ENCODE assay signal across 1 cellular context in the genomic region with DNA sequence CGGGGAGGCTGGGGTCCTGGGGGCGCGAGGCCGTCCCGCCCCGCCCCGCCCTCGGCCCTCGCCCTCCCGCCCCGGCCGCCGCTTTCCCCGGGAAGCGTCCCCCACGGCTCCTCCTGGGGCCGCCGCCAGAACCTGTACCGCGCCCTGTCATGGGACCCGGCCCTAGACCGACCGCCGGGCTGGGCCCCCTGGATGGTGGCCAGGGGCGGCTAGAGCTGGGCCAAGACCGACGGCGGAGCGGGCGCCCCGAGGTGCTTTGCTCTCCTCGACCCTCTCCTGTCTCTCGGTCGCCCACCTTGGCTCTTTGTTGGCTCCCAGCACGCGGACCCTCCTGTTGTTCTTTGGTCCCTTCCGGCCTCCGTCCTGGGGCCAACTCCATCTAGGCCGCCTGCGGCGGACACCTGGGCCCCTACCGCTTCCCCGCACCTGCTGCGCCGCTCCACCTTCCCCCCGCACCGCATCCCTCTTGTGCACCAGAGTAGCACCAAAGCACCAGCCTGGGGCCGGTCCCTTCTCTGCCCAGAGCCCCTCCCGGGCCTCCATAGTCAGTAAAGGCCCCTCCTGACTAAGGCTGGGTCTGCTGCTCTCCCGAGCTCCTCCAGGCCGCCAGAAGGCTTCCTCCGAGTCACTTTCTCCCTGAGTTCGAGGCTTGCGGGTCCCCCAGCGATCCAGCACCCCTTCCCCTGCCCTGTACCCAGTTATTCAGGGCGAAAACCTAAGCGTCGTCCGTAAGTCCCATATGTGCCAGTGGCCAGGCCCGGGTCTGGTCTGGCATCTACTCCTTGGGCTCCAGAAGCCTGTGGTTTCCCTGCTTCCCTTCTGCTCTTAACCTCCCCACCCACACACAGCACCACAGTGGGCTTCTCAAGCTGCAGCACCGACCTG.
A peak's percentile ranks its signal among the peaks of the same experiment; 100 is the strongest.
TF ChIP-seq lines count a peak whose summit lies in the region.

No MANE protein-coding gene starts in this region.

TF ChIP-seq in WTC11, 78 proteins besides CTCF, POLR2A, EP300 and RAD21 (continued from another document):
- TF ChIP-seq, protein P1, sequence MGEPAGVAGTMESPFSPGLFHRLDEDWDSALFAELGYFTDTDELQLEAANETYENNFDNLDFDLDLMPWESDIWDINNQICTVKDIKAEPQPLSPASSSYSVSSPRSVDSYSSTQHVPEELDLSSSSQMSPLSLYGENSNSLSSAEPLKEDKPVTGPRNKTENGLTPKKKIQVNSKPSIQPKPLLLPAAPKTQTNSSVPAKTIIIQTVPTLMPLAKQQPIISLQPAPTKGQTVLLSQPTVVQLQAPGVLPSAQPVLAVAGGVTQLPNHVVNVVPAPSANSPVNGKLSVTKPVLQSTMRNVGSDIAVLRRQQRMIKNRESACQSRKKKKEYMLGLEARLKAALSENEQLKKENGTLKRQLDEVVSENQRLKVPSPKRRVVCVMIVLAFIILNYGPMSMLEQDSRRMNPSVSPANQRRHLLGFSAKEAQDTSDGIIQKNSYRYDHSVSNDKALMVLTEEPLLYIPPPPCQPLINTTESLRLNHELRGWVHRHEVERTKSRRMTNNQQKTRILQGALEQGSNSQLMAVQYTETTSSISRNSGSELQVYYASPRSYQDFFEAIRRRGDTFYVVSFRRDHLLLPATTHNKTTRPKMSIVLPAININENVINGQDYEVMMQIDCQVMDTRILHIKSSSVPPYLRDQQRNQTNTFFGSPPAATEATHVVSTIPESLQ (CRISPR knock-in tag; IDR thresholded peaks at IDR 0.05) = no peak
- TF ChIP-seq, protein P2, sequence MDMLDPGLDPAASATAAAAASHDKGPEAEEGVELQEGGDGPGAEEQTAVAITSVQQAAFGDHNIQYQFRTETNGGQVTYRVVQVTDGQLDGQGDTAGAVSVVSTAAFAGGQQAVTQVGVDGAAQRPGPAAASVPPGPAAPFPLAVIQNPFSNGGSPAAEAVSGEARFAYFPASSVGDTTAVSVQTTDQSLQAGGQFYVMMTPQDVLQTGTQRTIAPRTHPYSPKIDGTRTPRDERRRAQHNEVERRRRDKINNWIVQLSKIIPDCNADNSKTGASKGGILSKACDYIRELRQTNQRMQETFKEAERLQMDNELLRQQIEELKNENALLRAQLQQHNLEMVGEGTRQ (CRISPR knock-in tag; IDR thresholded peaks at IDR 0.05) = no peak
- TF ChIP-seq, protein P3, sequence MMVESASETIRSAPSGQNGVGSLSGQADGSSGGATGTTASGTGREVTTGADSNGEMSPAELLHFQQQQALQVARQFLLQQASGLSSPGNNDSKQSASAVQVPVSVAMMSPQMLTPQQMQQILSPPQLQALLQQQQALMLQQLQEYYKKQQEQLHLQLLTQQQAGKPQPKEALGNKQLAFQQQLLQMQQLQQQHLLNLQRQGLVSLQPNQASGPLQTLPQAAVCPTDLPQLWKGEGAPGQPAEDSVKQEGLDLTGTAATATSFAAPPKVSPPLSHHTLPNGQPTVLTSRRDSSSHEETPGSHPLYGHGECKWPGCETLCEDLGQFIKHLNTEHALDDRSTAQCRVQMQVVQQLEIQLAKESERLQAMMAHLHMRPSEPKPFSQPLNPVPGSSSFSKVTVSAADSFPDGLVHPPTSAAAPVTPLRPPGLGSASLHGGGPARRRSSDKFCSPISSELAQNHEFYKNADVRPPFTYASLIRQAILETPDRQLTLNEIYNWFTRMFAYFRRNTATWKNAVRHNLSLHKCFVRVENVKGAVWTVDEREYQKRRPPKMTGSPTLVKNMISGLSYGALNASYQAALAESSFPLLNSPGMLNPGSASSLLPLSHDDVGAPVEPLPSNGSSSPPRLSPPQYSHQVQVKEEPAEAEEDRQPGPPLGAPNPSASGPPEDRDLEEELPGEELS (CRISPR knock-in tag; IDR thresholded peaks at IDR 0.05) = 0 out of 2 replicates have a peak, but pooled peaks have one; percentile 10
- TF ChIP-seq ZNF416 (CRISPR knock-in tag; IDR thresholded peaks at IDR 0.05) (no peak), RELA (CRISPR knock-in tag; IDR thresholded peaks at IDR 0.05; ENCODE audit: borderline replicate concordance) (0 out of 2 replicates have a peak, but pooled peaks have one; percentile 7), FOXP1 (CRISPR knock-in tag; IDR thresholded peaks at IDR 0.05; ENCODE audit: borderline replicate concordance) (no peak), PRRX2 (CRISPR knock-in tag; IDR thresholded peaks at IDR 0.05) (no peak), ZNF423 (CRISPR knock-in tag; IDR thresholded peaks at IDR 0.05) (peak; percentile 67), JAZF1 (CRISPR knock-in tag; IDR thresholded peaks at IDR 0.05) (no peak), NR3C1 (CRISPR knock-in tag; conservative IDR thresholded peaks at IDR 0.05; ENCODE audit: low read depth) (no peak)
- TF ChIP-seq, protein P4, sequence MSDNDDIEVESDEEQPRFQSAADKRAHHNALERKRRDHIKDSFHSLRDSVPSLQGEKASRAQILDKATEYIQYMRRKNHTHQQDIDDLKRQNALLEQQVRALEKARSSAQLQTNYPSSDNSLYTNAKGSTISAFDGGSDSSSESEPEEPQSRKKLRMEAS (CRISPR knock-in tag; IDR thresholded peaks at IDR 0.05) = no peak; the same call in 1 of the 2 replicates
- TF ChIP-seq, protein P5, sequence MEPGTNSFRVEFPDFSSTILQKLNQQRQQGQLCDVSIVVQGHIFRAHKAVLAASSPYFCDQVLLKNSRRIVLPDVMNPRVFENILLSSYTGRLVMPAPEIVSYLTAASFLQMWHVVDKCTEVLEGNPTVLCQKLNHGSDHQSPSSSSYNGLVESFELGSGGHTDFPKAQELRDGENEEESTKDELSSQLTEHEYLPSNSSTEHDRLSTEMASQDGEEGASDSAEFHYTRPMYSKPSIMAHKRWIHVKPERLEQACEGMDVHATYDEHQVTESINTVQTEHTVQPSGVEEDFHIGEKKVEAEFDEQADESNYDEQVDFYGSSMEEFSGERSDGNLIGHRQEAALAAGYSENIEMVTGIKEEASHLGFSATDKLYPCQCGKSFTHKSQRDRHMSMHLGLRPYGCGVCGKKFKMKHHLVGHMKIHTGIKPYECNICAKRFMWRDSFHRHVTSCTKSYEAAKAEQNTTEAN (CRISPR knock-in tag; IDR thresholded peaks at IDR 0.05) = no peak
- TF ChIP-seq, protein P6, sequence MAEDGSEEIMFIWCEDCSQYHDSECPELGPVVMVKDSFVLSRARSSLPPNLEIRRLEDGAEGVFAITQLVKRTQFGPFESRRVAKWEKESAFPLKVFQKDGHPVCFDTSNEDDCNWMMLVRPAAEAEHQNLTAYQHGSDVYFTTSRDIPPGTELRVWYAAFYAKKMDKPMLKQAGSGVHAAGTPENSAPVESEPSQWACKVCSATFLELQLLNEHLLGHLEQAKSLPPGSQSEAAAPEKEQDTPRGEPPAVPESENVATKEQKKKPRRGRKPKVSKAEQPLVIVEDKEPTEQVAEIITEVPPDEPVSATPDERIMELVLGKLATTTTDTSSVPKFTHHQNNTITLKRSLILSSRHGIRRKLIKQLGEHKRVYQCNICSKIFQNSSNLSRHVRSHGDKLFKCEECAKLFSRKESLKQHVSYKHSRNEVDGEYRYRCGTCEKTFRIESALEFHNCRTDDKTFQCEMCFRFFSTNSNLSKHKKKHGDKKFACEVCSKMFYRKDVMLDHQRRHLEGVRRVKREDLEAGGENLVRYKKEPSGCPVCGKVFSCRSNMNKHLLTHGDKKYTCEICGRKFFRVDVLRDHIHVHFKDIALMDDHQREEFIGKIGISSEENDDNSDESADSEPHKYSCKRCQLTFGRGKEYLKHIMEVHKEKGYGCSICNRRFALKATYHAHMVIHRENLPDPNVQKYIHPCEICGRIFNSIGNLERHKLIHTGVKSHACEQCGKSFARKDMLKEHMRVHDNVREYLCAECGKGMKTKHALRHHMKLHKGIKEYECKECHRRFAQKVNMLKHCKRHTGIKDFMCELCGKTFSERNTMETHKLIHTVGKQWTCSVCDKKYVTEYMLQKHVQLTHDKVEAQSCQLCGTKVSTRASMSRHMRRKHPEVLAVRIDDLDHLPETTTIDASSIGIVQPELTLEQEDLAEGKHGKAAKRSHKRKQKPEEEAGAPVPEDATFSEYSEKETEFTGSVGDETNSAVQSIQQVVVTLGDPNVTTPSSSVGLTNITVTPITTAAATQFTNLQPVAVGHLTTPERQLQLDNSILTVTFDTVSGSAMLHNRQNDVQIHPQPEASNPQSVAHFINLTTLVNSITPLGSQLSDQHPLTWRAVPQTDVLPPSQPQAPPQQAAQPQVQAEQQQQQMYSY (CRISPR knock-in tag; IDR thresholded peaks at IDR 0.05) = no peak
- TF ChIP-seq, protein P7, sequence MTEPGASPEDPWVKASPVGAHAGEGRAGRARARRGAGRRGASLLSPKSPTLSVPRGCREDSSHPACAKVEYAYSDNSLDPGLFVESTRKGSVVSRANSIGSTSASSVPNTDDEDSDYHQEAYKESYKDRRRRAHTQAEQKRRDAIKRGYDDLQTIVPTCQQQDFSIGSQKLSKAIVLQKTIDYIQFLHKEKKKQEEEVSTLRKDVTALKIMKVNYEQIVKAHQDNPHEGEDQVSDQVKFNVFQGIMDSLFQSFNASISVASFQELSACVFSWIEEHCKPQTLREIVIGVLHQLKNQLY (CRISPR knock-in tag; IDR thresholded peaks at IDR 0.05) = 0 out of 2 replicates have a peak, but pooled peaks have one; percentile 20
